In the genomic region with DNA sequence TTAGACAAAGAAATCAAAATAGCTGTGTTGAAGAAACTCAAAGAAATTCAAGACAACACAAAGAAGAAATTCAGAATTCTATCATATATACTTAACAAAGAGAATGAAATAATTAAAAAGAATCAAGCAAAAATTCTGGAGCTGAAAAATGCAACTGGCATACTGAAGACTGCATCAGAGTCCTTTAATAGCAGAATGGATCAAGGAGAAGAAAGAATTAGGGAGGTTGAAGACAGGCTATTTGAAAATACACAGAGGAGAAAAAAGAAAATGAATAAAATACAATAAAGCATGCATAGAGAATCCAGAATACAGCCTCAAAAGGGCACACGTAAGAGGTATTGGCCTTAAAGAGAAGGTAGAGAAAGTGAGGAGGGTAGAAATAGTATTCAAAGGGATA, we compare ENCODE assay signal across 19 cellular contexts.
DNase-seq lines count a peak whose midpoint lies in the region; ATAC-seq, FAIRE-seq and TF ChIP-seq lines count a peak whose summit lies in the region.
"Had no signal": no experiment of that assay in that cellular context is flagged by ENCODE, and none has a peak within 500 bp of the region (broad histone marks: within the 10 kb centered on the region; RNA-seq: fewer than 3 reads in every experiment).

No MANE protein-coding gene starts in this region.

- peaks cover 4% of the 10 kb centered on the region for H3K9me3 Mint-ChIP-seq in astrocyte (ENCODE audit: unreplicated experiment)
- H3K9me3 Mint-ChIP-seq in immature natural killer cell: peaks cover 0 to 9% (median 6%) of the 10 kb centered on the region in 6 donors
- peaks cover 40% of the 10 kb centered on the region for H3K9me3 Mint-ChIP-seq in MCF 10A (ENCODE audit: unreplicated experiment)
- H3K9me3 Mint-ChIP-seq: HFFc6 had no signal

- H3K4me3 Mint-ChIP-seq in astrocyte (ENCODE audit: unreplicated experiment) (no peak overlapping the region), immature natural killer cell (no peak overlapping the region), MCF 10A (ENCODE audit: unreplicated experiment) (no peak overlapping the region)
- H3K4me3 Mint-ChIP-seq: CD4-positive, CD25-positive, alpha-beta regulatory T cell; CD8-positive, alpha-beta memory T cell; GM23338; HFFc6 had no signal

- no peak for TF ChIP-seq CTCF in astrocyte (IDR thresholded peaks at IDR 0.05; ENCODE audit: insufficient read depth, low read depth, low read length)
- no peak for TF ChIP-seq CTCF in pancreas (IDR thresholded peaks at IDR 0.05)
- TF ChIP-seq CTCF in MCF 10A (IDR thresholded peaks at IDR 0.05; ENCODE audit: unreplicated experiment): no peak

- H3K4me2 ChIP-seq in astrocyte (ENCODE audit: low read length): no peak overlapping the region
- H3K4me2 ChIP-seq: GM23338 had no signal

- POLR2A ChIA-PET in MCF 10A (lab: Yijun Ruan, JAX): interaction anchor here (0.7 kb wide), 1 partner anchor 847 kb away, joined by 3 read pairs; no protein-coding TSS in a partner anchor

- H3K27me3 ChIP-seq in astrocyte (ENCODE audit: insufficient read depth, low read length): no peaks in the 10 kb centered on the region
- no peaks in the 10 kb centered on the region for H3K27me3 ChIP-seq in pancreas
- H3K27me3 ChIP-seq: BE2C had no signal

- peaks cover 24% of the 10 kb centered on the region for H3K79me2 ChIP-seq in astrocyte (ENCODE audit: insufficient read depth, low read length)

- H3K27ac Mint-ChIP-seq in astrocyte (ENCODE audit: unreplicated experiment) (no peak overlapping the region), immature natural killer cell (peak overlapping the region in 4 of 6 donors; percentile 46 to 60 (median 52)), MCF 10A (ENCODE audit: low read depth, unreplicated experiment) (no peak overlapping the region)
- H3K27ac Mint-ChIP-seq: CD4-positive, CD25-positive, alpha-beta regulatory T cell; GM23338; HFFc6 had no signal

- CTCF ChIA-PET in MCF 10A (lab: Yijun Ruan, JAX): no interaction called here

- H3K4me3 ChIP-seq in astrocyte (ENCODE audit: insufficient read depth, low read depth, low read length) (no peak overlapping the region), pancreas (no peak overlapping the region)
- H3K4me3 ChIP-seq: GM23338 had no signal

- H3K4me1 Mint-ChIP-seq in astrocyte (ENCODE audit: low read depth, unreplicated experiment): no peaks in the 10 kb centered on the region
- peaks cover 57 to 74% of the 10 kb centered on the region in 2 donors for H3K4me1 Mint-ChIP-seq in immature natural killer cell
- no peaks in the 10 kb centered on the region for H3K4me1 Mint-ChIP-seq in MCF 10A (ENCODE audit: insufficient read depth, unreplicated experiment)
- H3K4me1 Mint-ChIP-seq: GM23338 had no signal

- H3K27me3 Mint-ChIP-seq in astrocyte (ENCODE audit: low read depth, unreplicated experiment) (no peaks in the 10 kb centered on the region), immature natural killer cell (ENCODE audit: low read depth in 3 of 3) (peaks cover 0 to 6% (median 2%) of the 10 kb centered on the region in 3 donors), MCF 10A (ENCODE audit: insufficient read depth, unreplicated experiment) (no peaks in the 10 kb centered on the region)
- H3K27me3 Mint-ChIP-seq: CD4-positive, CD25-positive, alpha-beta regulatory T cell; CD8-positive, alpha-beta memory T cell had no signal

- intact Hi-C loops in pancreas (cut with DNase I): no loop called here
- intact Hi-C loops in MCF 10A (cut with micrococcal nuclease): no loop called here

- peaks cover 7% of the 10 kb centered on the region for H4K20me1 ChIP-seq in astrocyte (ENCODE audit: insufficient read depth, low read length)

- H3K36me3 Mint-ChIP-seq in astrocyte (ENCODE audit: low read depth, unreplicated experiment): no peaks in the 10 kb centered on the region
- H3K36me3 Mint-ChIP-seq in immature natural killer cell: peaks cover 0 to 18% (median 0%) of the 10 kb centered on the region in 3 donors
- no peaks in the 10 kb centered on the region for H3K36me3 Mint-ChIP-seq in MCF 10A (ENCODE audit: insufficient read depth, unreplicated experiment)

- no peak overlapping the region for H3K9ac ChIP-seq in astrocyte (ENCODE audit: low read length)

- no peaks in the 10 kb centered on the region for H3K36me3 ChIP-seq in astrocyte (ENCODE audit: insufficient read depth, low read length)
- H3K36me3 ChIP-seq in pancreas: no peaks in the 10 kb centered on the region
- H3K36me3 ChIP-seq: BE2C had no signal

- 86 to 97% methylated on average over 1 of the region's 1 CpG for WGBS in pancreas, 2 donors

- H3K4me1 ChIP-seq in astrocyte (ENCODE audit: insufficient read depth, low read length) (no peaks in the 10 kb centered on the region), pancreas (no peaks in the 10 kb centered on the region)
- H3K4me1 ChIP-seq: BE2C had no signal

- H3K9me3 ChIP-seq in astrocyte (ENCODE audit: insufficient read depth, low read depth, low read length): no peaks in the 10 kb centered on the region
- H3K9me3 ChIP-seq in pancreas: peaks cover 0 to 5% (median 0%) of the 10 kb centered on the region in 4 donors
- H3K9me3 ChIP-seq: BE2C had no signal

- BruUV-seq in MCF 10A (replicated peaks; lab: Mats Ljungman, UMichigan): no TSS peak

- ATAC-seq in pancreas (no peak), HG03025 (IDR thresholded peaks at IDR 0.05; ENCODE audit: low FRiP score, unreplicated experiment) (no peak)
- ATAC-seq: GM23338, HCT116 had no signal

- H3K27ac ChIP-seq in astrocyte (ENCODE audit: low read depth, low read length) (no peak overlapping the region), pancreas (no peak overlapping the region)

- no peak for DNase-seq in astrocyte (ENCODE audit: low read depth)
- DNase-seq in immature natural killer cell: no peak
- no peak for DNase-seq in pancreas
- DNase-seq in MCF 10A (ENCODE audit: unreplicated experiment): no peak
- DNase-seq: ACHN; BE2C; C1 segment of cervical spinal cord; CD4-positive, CD25-positive, alpha-beta regulatory T cell; CD8-positive, alpha-beta memory T cell; COR-L47; GDM1; H7; HFFc6 had no signal

- no peak overlapping the region for H2AFZ ChIP-seq in astrocyte (ENCODE audit: low read depth, low read length)
- H2AFZ ChIP-seq: GM23338 had no signal

- FAIRE-seq in G401.6 (lab: Jason Lieb, UNC) (peak; percentile 21), astrocyte (lab: Jason Lieb, UNC) (peak; percentile 20), pancreas (lab: Jason Lieb, UNC) (peak; percentile 95)
- FAIRE-seq: D721Med, GM12892 had no signal

Comparison
In these comparisons a context has a peak if more than half of its experiments do, and no peak if none do; other contexts are left out.
1. H3K27ac Mint-ChIP-seq: peak in immature natural killer cell (4 of 6); none in astrocyte (single experiment) and MCF 10A (single experiment).